ENCODE assay signal across 5 cellular contexts in genomic region chr3:130013246-130013645, GRCh38. TPM values are rescaled to one million over a fixed set of nuclear protein-coding genes. Genes with fewer than 3 reads are reported as not detected.
"Had no signal": no experiment of that assay in that cellular context is flagged by ENCODE, and none has a peak within 500 bp of the region (broad histone marks: within the 10 kb centered on the region; RNA-seq: fewer than 3 reads in every experiment).

No MANE protein-coding gene starts in this region.

RNA-seq across cellular contexts. Expression of gene TRH, which starts 38.7 kb away (rescaled TPM):
- total RNA-seq: GM23248, H1, H4, H9, HFFc6 had no signal
